ENCODE assay signal across 23 cellular contexts in genomic region chr5:639584-640213, GRCh38. TPM values are rescaled to one million over a fixed set of nuclear protein-coding genes. Genes with fewer than 3 reads are reported as not detected.
A peak's percentile ranks its signal among the peaks of the same experiment; 100 is the strongest.
DNase-seq lines count a peak whose midpoint lies in the region; ATAC-seq and TF ChIP-seq lines count a peak whose summit lies in the region.
"Had no signal": no experiment of that assay in that cellular context is flagged by ENCODE, and none has a peak within 500 bp of the region (broad histone marks: within the 10 kb centered on the region; RNA-seq: fewer than 3 reads in every experiment).

No MANE protein-coding gene starts in this region.

- no peaks in the 10 kb centered on the region for H3K79me1 ChIP-seq in IMR-90 (ENCODE audit: low read depth in 1 of 2, low read length in 2 of 2)

- WGBS in IMR-90 (ENCODE audit: extremely low coverage in 2 of 2, insufficient read length in 1 of 2), 2 experiments: 94% methylated on average over 10 of the region's 20 CpGs; no CpG with 5 or more reads in 1 of the 2 experiments

- H3K23ac ChIP-seq in IMR-90 (ENCODE audit: low read depth, low read length): no peak overlapping the region

- H2BK20ac ChIP-seq in IMR-90 (ENCODE audit: low read depth, low read length): no peak overlapping the region

- H3K9me3 ChIP-seq in IMR-90 (ENCODE audit: control insufficient read depth, insufficient read depth, low read length) (no peaks in the 10 kb centered on the region; the same call in 1 of the 2 replicates), lower lobe of right lung (no peaks in the 10 kb centered on the region), T-helper 17 cell (ENCODE audit: control insufficient read depth, low read length, poor library complexity, severe bottlenecking) (no peaks in the 10 kb centered on the region)
- H3K9me3 ChIP-seq: A549 had no signal

- H3K27ac Mint-ChIP-seq in chondrocyte (ENCODE audit: unreplicated experiment) (no peak overlapping the region), T-helper 17 cell (no peak overlapping the region)
- H3K27ac Mint-ChIP-seq: CD4-positive, alpha-beta T cell had no signal

- H3K36me3 Mint-ChIP-seq in chondrocyte (ENCODE audit: low read depth) (peaks cover 24% of the 10 kb centered on the region), T-helper 17 cell (ENCODE audit: low read depth) (peaks cover 6% of the 10 kb centered on the region)

- no peak overlapping the region for H3K56ac ChIP-seq in IMR-90 (ENCODE audit: extremely low read depth, insufficient read depth, low read length)

- no peak overlapping the region for H3K4me2 ChIP-seq in IMR-90 (ENCODE audit: low read depth, low read length)
- H3K4me2 ChIP-seq: A549; BLaER1 treated with 17β-estradiol and CSF1 and Interleukin-3, amounts not matched to agents 10 nM and 100 nM had no signal

- no peaks in the 10 kb centered on the region for H4K20me1 ChIP-seq in IMR-90 (ENCODE audit: insufficient read depth, low read length)

- H3K4me3 Mint-ChIP-seq in chondrocyte (ENCODE audit: unreplicated experiment) (no peak overlapping the region), T-helper 17 cell (no peak overlapping the region)
- H3K4me3 Mint-ChIP-seq: CD4-positive, alpha-beta T cell had no signal

- H3K14ac ChIP-seq in IMR-90 (replicated peaks; ENCODE audit: low read depth, low read length): no peak overlapping the region

- H3K27me3 Mint-ChIP-seq in chondrocyte (ENCODE audit: low read depth) (no peaks in the 10 kb centered on the region), T-helper 17 cell (no peaks in the 10 kb centered on the region)
- H3K27me3 Mint-ChIP-seq: CD4-positive, alpha-beta T cell had no signal

- H3K36me3 ChIP-seq in IMR-90 (ENCODE audit: control insufficient read depth, insufficient read depth, low read length) (peaks cover 24% of the 10 kb centered on the region), lower lobe of right lung (peaks cover 63% of the 10 kb centered on the region)

- no peaks in the 10 kb centered on the region for H3K9me3 Mint-ChIP-seq in chondrocyte (ENCODE audit: low read depth)
- H3K9me3 Mint-ChIP-seq: CD4-positive, alpha-beta T cell had no signal

- H3K4me1 ChIP-seq in IMR-90 (ENCODE audit: control insufficient read depth, insufficient read depth, low read length): no peaks in the 10 kb centered on the region
- no peaks in the 10 kb centered on the region for H3K4me1 ChIP-seq in lower lobe of right lung
- H3K4me1 ChIP-seq: A549 had no signal

- POLR2A ChIA-PET in IMR-90 (lab: Charles Lee; ENCODE audit: unreplicated experiment): no interaction called here

- CTCF ChIA-PET in IMR-90 (lab: Yijun Ruan, JAX): no interaction called here

- H2AK5ac ChIP-seq in IMR-90 (ENCODE audit: low read depth, low read length): no peak overlapping the region

- no peak for DNase-seq in IMR-90
- DNase-seq in chondrocyte (ENCODE audit: low spot score): peak; percentile 83
- peak; percentile 38 for DNase-seq in lower lobe of right lung
- DNase-seq in posterior vena cava (ENCODE audit: low spot score): peak; percentile 68
- DNase-seq in DMS79 (lab: John Stamatoyannopoulos, UW): no peak
- DNase-seq in substantia nigra (lab: John Stamatoyannopoulos, UW): no peak
- no peak for DNase-seq in T-helper 17 cell
- no peak for DNase-seq in dorsolateral prefrontal cortex
- DNase-seq: AML-193, NCI-H1048, NCI-H1417, NCI-H1694, NCI-H2029 treated with DMSO at 0.1 percent for 48 hours, NCI-H446 treated with DMSO at 0.1 percent for 48 hours, NCI-H526, NCI-H82, RPMI8226, SHP77 treated with DMSO at 0.1 percent for 48 hours had no signal

- no TSS peak for BruUV-seq in IMR-90 (replicated peaks; lab: Mats Ljungman, UMichigan)

- peaks cover 8% of the 10 kb centered on the region for H3K4me1 Mint-ChIP-seq in chondrocyte (ENCODE audit: low read depth)
- H3K4me1 Mint-ChIP-seq in T-helper 17 cell: peaks cover 1% of the 10 kb centered on the region

- H2AK9ac ChIP-seq in IMR-90 (replicated peaks; ENCODE audit: low read depth, low read length, poor library complexity): peak overlapping the region; percentile 65

- no peak overlapping the region for H4K91ac ChIP-seq in IMR-90 (ENCODE audit: insufficient read depth, low read depth, low read length)

- H3K9ac ChIP-seq in IMR-90 (ENCODE audit: low read depth, low read length): no peak overlapping the region
- H3K9ac ChIP-seq: BLaER1 treated with 17β-estradiol and CSF1 and Interleukin-3, amounts not matched to agents 10 nM and 100 nM had no signal

- H4K5ac ChIP-seq in IMR-90 (ENCODE audit: low read depth, low read length): no peak overlapping the region

- H2BK5ac ChIP-seq in IMR-90 (ENCODE audit: low read depth, low read length, poor library complexity, severe bottlenecking): no peak overlapping the region

- no peak for TF ChIP-seq CTCF in IMR-90 (conservative IDR thresholded peaks at IDR 0.05; ENCODE audit: low read depth, low read length)
- TF ChIP-seq CTCF in chondrocyte (IDR thresholded peaks at IDR 0.05): no peak
- TF ChIP-seq CTCF in lower lobe of right lung (IDR thresholded peaks at IDR 0.05): no peak
- no peak for TF ChIP-seq CTCF in dorsolateral prefrontal cortex (IDR thresholded peaks at IDR 0.05 in 54 of 56, conservative IDR thresholded peaks at IDR 0.05 in 2 of 56; ENCODE audit: low read depth in 1 of 56, partially characterized antibody in 56 of 56)

- dilution Hi-C loops in IMR-90 (cut with HindIII; ENCODE audit: low sequenced_read_pairs, unreplicated experiment): no loop called here

- no peak for TF ChIP-seq RAD21 in IMR-90 (IDR thresholded peaks at IDR 0.05; ENCODE audit: low read length)

- H3K9me1 ChIP-seq in IMR-90 (ENCODE audit: insufficient read depth, low read length): no peaks in the 10 kb centered on the region

- intact Hi-C loops in IMR-90 (cut with micrococcal nuclease) (no loop called here), lower lobe of right lung (cut with DNase I) (no loop called here), posterior vena cava (cut with DNase I) (no loop called here), dorsolateral prefrontal cortex (cut with DNase I) (no loop called here)

- no peak overlapping the region for H2BK120ac ChIP-seq in IMR-90 (ENCODE audit: low read depth, low read length)

- H4K8ac ChIP-seq in IMR-90 (ENCODE audit: low read depth in 2 of 2, low read length in 2 of 2): no peak overlapping the region

- H2BK15ac ChIP-seq in IMR-90 (ENCODE audit: low read depth, low read length): no peak overlapping the region

- H3K4ac ChIP-seq in IMR-90 (ENCODE audit: low read depth, low read length): no peak overlapping the region

- H3K27ac ChIP-seq in IMR-90 (ENCODE audit: insufficient read depth, low read length): no peak overlapping the region
- H3K27ac ChIP-seq in lower lobe of right lung: no peak overlapping the region
- H3K27ac ChIP-seq in substantia nigra (ENCODE audit: low read depth, low read length, poor library complexity, severe bottlenecking): no peak overlapping the region
- H3K27ac ChIP-seq in dorsolateral prefrontal cortex: no peak overlapping the region
- H3K27ac ChIP-seq: A549; BLaER1 treated with 17β-estradiol and CSF1 and Interleukin-3, amounts not matched to agents 10 nM and 100 nM; HL-60 had no signal

- no peak for TF ChIP-seq POLR2A in IMR-90 (IDR thresholded peaks at IDR 0.05; ENCODE audit: low read depth, low read length)

- no peak overlapping the region for H3K4me3 ChIP-seq in IMR-90 (ENCODE audit: insufficient read depth, low read depth, low read length)
- H3K4me3 ChIP-seq in lower lobe of right lung: no peak overlapping the region
- H3K4me3 ChIP-seq in dorsolateral prefrontal cortex: no peak overlapping the region
- H3K4me3 ChIP-seq: A549; BLaER1 treated with 17β-estradiol and CSF1 and Interleukin-3, amounts not matched to agents 10 nM and 100 nM; GM12878 had no signal

- no peaks in the 10 kb centered on the region for H3K27me3 ChIP-seq in IMR-90 (ENCODE audit: control insufficient read depth, insufficient read depth, low read length)
- H3K27me3 ChIP-seq in lower lobe of right lung (ENCODE audit: low read depth): no peaks in the 10 kb centered on the region
- no peaks in the 10 kb centered on the region for H3K27me3 ChIP-seq in dorsolateral prefrontal cortex
- H3K27me3 ChIP-seq: BLaER1 treated with 17β-estradiol and CSF1 and Interleukin-3, amounts not matched to agents 10 nM and 100 nM had no signal

- no peak overlapping the region for H2AFZ ChIP-seq in IMR-90 (replicated peaks; ENCODE audit: low read length, poor library complexity)

- ATAC-seq in IMR-90 (ENCODE audit: low read depth) (no peak), lower lobe of right lung (no peak), T-helper 17 cell (no peak)
- ATAC-seq: A549, GM12878 had no signal

- in situ Hi-C loops in IMR-90 (cut with MboI; ENCODE audit: low sequenced_read_pairs): no loop called here

- H3K18ac ChIP-seq in IMR-90 (ENCODE audit: low read depth, low read length): no peak overlapping the region

TF ChIP-seq in IMR-90, 13 proteins besides CTCF, POLR2A, EP300 and RAD21 (continues in another document):
- no peak for TF ChIP-seq CHD1 (IDR thresholded peaks at IDR 0.05; ENCODE audit: low read depth, low read length)
- no peak for TF ChIP-seq MAZ (IDR thresholded peaks at IDR 0.05; ENCODE audit: borderline replicate concordance, low read depth, low read length)
- TF ChIP-seq BHLHE40 (IDR thresholded peaks at IDR 0.05; ENCODE audit: low read depth, low read length): no peak
- no peak for TF ChIP-seq RCOR1 (IDR thresholded peaks at IDR 0.05; ENCODE audit: insufficient replicate concordance, low read length)
- TF ChIP-seq MXI1 (IDR thresholded peaks at IDR 0.05; ENCODE audit: borderline replicate concordance, low read depth, low read length): no peak
- no peak for TF ChIP-seq NFE2L2 (IDR thresholded peaks at IDR 0.05; ENCODE audit: low read depth, low read length)
- TF ChIP-seq SMC3 (IDR thresholded peaks at IDR 0.05; ENCODE audit: low read depth, low read length): no peak
- TF ChIP-seq FOS (IDR thresholded peaks at IDR 0.05; ENCODE audit: low read depth, low read length): no peak

RNA-seq across cellular contexts. Expression of gene CEP72, which starts 27.6 kb away (rescaled TPM):
- total RNA-seq in IMR-90 (2012; rRNA removed) (2.8 and 2.9 TPM in 2 replicates), chondrocyte (2.7 to 4.5 TPM (median 3.3 TPM) in 3 replicates), lower lobe of right lung (10.6 TPM), posterior vena cava (1 to 10 TPM; 1.9 to 2.4 TPM), T-helper 17 cell (10 to 100 TPM in 1 of 2 donors, 1 to 10 TPM in 1; 8.5 to 11.4 TPM), dorsolateral prefrontal cortex (10 to 100 TPM in 5 of 120 experiments, 1 to 10 TPM in 115; 4.0 to 11.0 (median 7.0) TPM)
- 4.3 and 5.2 TPM in 2 replicates for polyA plus RNA-seq in IMR-90 (2012; rRNA removed)
- polyA plus RNA-seq in IMR-90 (2012; cell fraction: cytosol; rRNA removed): 1.8 and 3.9 TPM in 2 replicates
- 8.1 and 8.8 TPM in 2 replicates for polyA plus RNA-seq in IMR-90 (2012; cell fraction: nucleus; rRNA removed; ENCODE audit: low replicate concordance)

RNA-seq across cellular contexts. Expression of gene TPPP, which starts 53.5 kb away (rescaled TPM):
- total RNA-seq in IMR-90 (2012; rRNA removed) (under 0.01 TPM in 2 replicates), chondrocyte (0.07 to 0.70 TPM (median 0.56 TPM) in 3 replicates), lower lobe of right lung (16.2 TPM), posterior vena cava (10 to 100 TPM in 1 of 2 donors, 1 to 10 TPM in 1; 9.8 to 10.8 TPM), T-helper 17 cell (10 to 100 TPM; 17.3 to 35.4 TPM), dorsolateral prefrontal cortex (100 to 1,000 TPM; 236 to 675 (median 361) TPM)
- 0.06 and 0.07 TPM in 2 replicates for polyA plus RNA-seq in IMR-90 (2012; rRNA removed)
- 0.03 and 0.04 TPM in 2 replicates for polyA plus RNA-seq in IMR-90 (2012; cell fraction: cytosol; rRNA removed)
- polyA plus RNA-seq in IMR-90 (2012; cell fraction: nucleus; rRNA removed; ENCODE audit: low replicate concordance): 0.03 and 0.05 TPM in 2 replicates

Comparison
In these comparisons a context has a peak if more than half of its experiments do, and no peak if none do; other contexts are left out.
1. DNase-seq: peak in chondrocyte (single experiment), lower lobe of right lung (single experiment) and posterior vena cava (single experiment); none in IMR-90 (single experiment), DMS79 (single experiment), substantia nigra (0 of 49), T-helper 17 cell (0 of 3) and dorsolateral prefrontal cortex (0 of 10).
2. RNA of gene TPPP, which starts 53.5 kb away (total RNA-seq): 236 to 675 TPM in dorsolateral prefrontal cortex; 17.3 to 35.4 TPM in T-helper 17 cell, 16.2 TPM in lower lobe of right lung (single experiment), 9.8 to 10.8 TPM in posterior vena cava, 0.07 to 0.70 TPM in chondrocyte and under 0.01 TPM in IMR-90; every median in the first group is over 4 times any median in the second.